In genomic region chr11:110092577-110093406, GRCh38 we compare ENCODE assay signal across 1 cellular context.
TF ChIP-seq lines count a peak whose summit lies in the region.

TSS of gene ZC3H12C (plus strand) at chr11:110093392. CDS start at chr11:110093412, 20 bp downstream.

TF ChIP-seq in K562, 482 proteins besides CTCF, POLR2A, EP300 and RAD21 (continued from another document):
- TF ChIP-seq ZBTB11 (CRISPR knock-in tag; IDR thresholded peaks at IDR 0.05) (0 out of 6 replicates have a peak, but pooled peaks of 1 of the 3 experiments have one; percentile 23), CEBPB (tag; IDR thresholded peaks at IDR 0.05) (0 out of 2 replicates have a peak, but pooled peaks have one; percentile 14), DPF2 (IDR thresholded peaks at IDR 0.05) (no peak), PHF8 (IDR thresholded peaks at IDR 0.05; ENCODE audit: borderline replicate concordance, low read length) (peak; percentile 46; the same call in 1 of the 2 replicates), YY1 (IDR thresholded peaks at IDR 0.05; ENCODE audit: borderline replicate concordance in 1 of 3, control insufficient read depth in 1 of 3, extremely low read depth in 1 of 3, insufficient read depth in 3 of 3, insufficient read length in 1 of 3, insufficient replicate concordance in 2 of 3, low read depth in 1 of 3, low read length in 2 of 3) (peak in 2 of 3 experiments; percentile 65 to 82), MYC (IDR thresholded peaks at IDR 0.05; ENCODE audit: low read depth, low read length) (peak; percentile 53; the same call in 1 of the 2 replicates), MYC (CRISPR knock-in tag; IDR thresholded peaks at IDR 0.05; ENCODE audit: borderline replicate concordance, low read depth) (no peak), TBP (optimal IDR thresholded peaks at IDR 0.05; ENCODE audit: low read depth, low read length) (peak; percentile 9), HMGN3 (IDR thresholded peaks at IDR 0.05; ENCODE audit: borderline replicate concordance, extremely low read depth, insufficient read length, low read depth, low read length) (peak; percentile 4), ZNF274 (IDR thresholded peaks at IDR 0.05; ENCODE audit: borderline replicate concordance, low read depth, low read length) (no peak), HOMEZ (CRISPR knock-in tag; IDR thresholded peaks at IDR 0.05) (no peak), POLR2H (tag; IDR thresholded peaks at IDR 0.05; ENCODE audit: low read depth) (peak; percentile 67), CTCFL (IDR thresholded peaks at IDR 0.05; ENCODE audit: borderline replicate concordance, insufficient read depth, low read depth, low read length, poor library complexity, severe bottlenecking) (peak; percentile 98), ARID4B (CRISPR knock-in tag; IDR thresholded peaks at IDR 0.05) (no peak), CHD1 (IDR thresholded peaks at IDR 0.05; ENCODE audit: low read length) (peak; percentile 37), L3MBTL2 (IDR thresholded peaks at IDR 0.05) (peak; percentile 72; the same call in 1 of the 2 replicates), THRB (CRISPR knock-in tag; conservative IDR thresholded peaks at IDR 0.05) (no peak), SMAD3 (CRISPR knock-in tag; conservative IDR thresholded peaks at IDR 0.05) (0 out of 2 replicates have a peak, but pooled peaks have one; percentile 36), ZNF766 (CRISPR knock-in tag; conservative IDR thresholded peaks at IDR 0.05) (peak; percentile 17; the same call in 1 of the 2 replicates), ZNF76 (CRISPR knock-in tag; IDR thresholded peaks at IDR 0.05; ENCODE audit: borderline replicate concordance) (no peak), DLX4 (CRISPR knock-in tag; IDR thresholded peaks at IDR 0.05) (no peak), SP2 (IDR thresholded peaks at IDR 0.05; ENCODE audit: extremely low read depth, low read depth, low read length, poor library complexity, severe bottlenecking) (no peak), RBBP5 (IDR thresholded peaks at IDR 0.05; ENCODE audit: borderline replicate concordance, insufficient read depth, low read length, poor library complexity, severe bottlenecking) (peak; percentile 51), POLR2G (IDR thresholded peaks at IDR 0.05; ENCODE audit: low read depth, low read length) (peak; percentile 64), CEBPG (CRISPR knock-in tag; IDR thresholded peaks at IDR 0.05) (0 out of 2 replicates have a peak, but pooled peaks have one; percentile 17), CEBPG (tag; conservative IDR thresholded peaks at IDR 0.05 in 1 of 2, IDR thresholded peaks at IDR 0.05 in 1 of 2) (peak; percentile 84 to 92), GATA2 (CRISPR knock-in tag; IDR thresholded peaks at IDR 0.05) (no peak), ZNF41 (CRISPR knock-in tag; conservative IDR thresholded peaks at IDR 0.05) (0 out of 2 replicates have a peak, but pooled peaks have one; percentile 32)
